Comparison of ENCODE assay signal across 8 cellular contexts in genomic region chr6:139028242-139028657, GRCh38. TPM values are rescaled to one million over a fixed set of nuclear protein-coding genes. Genes with fewer than 3 reads are reported as not detected.
DNase-seq lines count a peak whose midpoint lies in the region; ATAC-seq and TF ChIP-seq lines count a peak whose summit lies in the region.

No MANE protein-coding gene starts in this region.

- no peaks in the 10 kb centered on the region for H3K36me3 ChIP-seq in CD8-positive, alpha-beta memory T cell (ENCODE audit: insufficient read depth, low read length)
- no peaks in the 10 kb centered on the region for H3K36me3 ChIP-seq in MG63

- H3K27me3 Mint-ChIP-seq in CD8-positive, alpha-beta memory T cell: no peaks in the 10 kb centered on the region
- H3K27me3 Mint-ChIP-seq in naive thymus-derived CD8-positive, alpha-beta T cell: no peaks in the 10 kb centered on the region

- CTCF ChIA-PET in CD8-positive, alpha-beta memory T cell (lab: Charles Lee): interaction anchor here (1.2 to 1.6 kb wide), 3 partner anchors 68 to 336 kb away, joined by 3 to 5 read pairs (median 4); no protein-coding TSS in a partner anchor

- POLR2A ChIA-PET in CD8-positive, alpha-beta memory T cell (lab: Charles Lee): interaction anchor here (1.8 kb wide), 1 partner anchor 346 kb away, joined by 4 read pairs; the partner anchor contains the start of gene CITED2
- POLR2A ChIA-PET in naive thymus-derived CD8-positive, alpha-beta T cell (lab: Charles Lee): interaction anchor here (0.6 to 3.7 kb wide), 7 partner anchors 10 to 136 kb away, joined by 3 to 41 read pairs (median 7); partner anchors contain the start of gene REPS1

- no peaks in the 10 kb centered on the region for H3K27me3 ChIP-seq in CD8-positive, alpha-beta memory T cell (ENCODE audit: insufficient read depth, low read length, poor library complexity, severe bottlenecking)
- H3K27me3 ChIP-seq in MG63 (no peaks in the 10 kb centered on the region), dorsolateral prefrontal cortex (no peaks in the 10 kb centered on the region)

- H3K36me3 Mint-ChIP-seq in CD8-positive, alpha-beta memory T cell: peaks cover 0 to 14% (median 6%) of the 10 kb centered on the region in 3 donors
- peaks cover 0 to 5% (median 0%) of the 10 kb centered on the region in 3 donors for H3K36me3 Mint-ChIP-seq in naive thymus-derived CD8-positive, alpha-beta T cell

- TF ChIP-seq CTCF in dorsolateral prefrontal cortex (IDR thresholded peaks at IDR 0.05 in 54 of 56, conservative IDR thresholded peaks at IDR 0.05 in 2 of 56; ENCODE audit: low read depth in 1 of 56, partially characterized antibody in 56 of 56): no peak

- H3K27ac Mint-ChIP-seq in CD8-positive, alpha-beta memory T cell: peak overlapping the region; percentile 56 to 99 (median 90)
- H3K27ac Mint-ChIP-seq in naive thymus-derived CD8-positive, alpha-beta T cell: peak overlapping the region; percentile 88 to 97 (median 96)

- H3K27ac ChIP-seq in CD8-positive, alpha-beta memory T cell (ENCODE audit: low read depth, low read length): peak overlapping the region; percentile 71
- H3K27ac ChIP-seq in dorsolateral prefrontal cortex: peak overlapping the region in 48 of 59 donors; percentile 7 to 85 (median 66)

- H3K9me3 ChIP-seq in CD8-positive, alpha-beta memory T cell (ENCODE audit: low read length): no peaks in the 10 kb centered on the region
- H3K9me3 ChIP-seq in MG63: no peaks in the 10 kb centered on the region

- ATAC-seq in GM19438 (IDR thresholded peaks at IDR 0.05; ENCODE audit: low read depth, unreplicated experiment): peak; percentile 5
- ATAC-seq in naive thymus-derived CD8-positive, alpha-beta T cell: peak; percentile 13 to 34
- ATAC-seq in HG03095 (IDR thresholded peaks at IDR 0.05; ENCODE audit: unreplicated experiment): no peak
- ATAC-seq in GM19467 (IDR thresholded peaks at IDR 0.05; ENCODE audit: unreplicated experiment): no peak

- peak overlapping the region; percentile 70 for H3K4me3 ChIP-seq in CD8-positive, alpha-beta memory T cell (ENCODE audit: low read length)
- peak overlapping the region; percentile 69 for H3K4me3 ChIP-seq in MG63
- peak overlapping the region; percentile 68 to 96 (median 83) for H3K4me3 ChIP-seq in dorsolateral prefrontal cortex

- H3K4me3 Mint-ChIP-seq in CD8-positive, alpha-beta memory T cell: peak overlapping the region in 2 of 7 donors; percentile 94 to 98
- H3K4me3 Mint-ChIP-seq in naive thymus-derived CD8-positive, alpha-beta T cell: peak overlapping the region in 7 of 10 donors; percentile 87 to 97 (median 93)

- intact Hi-C loops in dorsolateral prefrontal cortex (cut with DNase I): loop anchor here (5.0 kb wide), 2 partner anchors 41 to 109 kb away; partner anchors contain the start of genes HECA (in 1 of the 2) and REPS1 (in 1 of the 2)

- no peaks in the 10 kb centered on the region for H3K9me3 Mint-ChIP-seq in CD8-positive, alpha-beta memory T cell
- no peaks in the 10 kb centered on the region for H3K9me3 Mint-ChIP-seq in naive thymus-derived CD8-positive, alpha-beta T cell

- peaks cover 25 to 26% (median 26%) of the 10 kb centered on the region in 3 donors for H3K4me1 Mint-ChIP-seq in CD8-positive, alpha-beta memory T cell
- peaks cover 11 to 27% (median 16%) of the 10 kb centered on the region in 4 donors for H3K4me1 Mint-ChIP-seq in naive thymus-derived CD8-positive, alpha-beta T cell

- no peak for DNase-seq in CD8-positive, alpha-beta memory T cell
- DNase-seq in MG63 (no peak), dorsolateral prefrontal cortex (no peak), GM19238 (ENCODE audit: insufficient read length, low spot score) (no peak)
- DNase-seq in naive thymus-derived CD8-positive, alpha-beta T cell: peak in 3 of 10 donors; percentile 5 to 62 (median 7)

- peaks cover 20% of the 10 kb centered on the region for H3K4me1 ChIP-seq in CD8-positive, alpha-beta memory T cell (ENCODE audit: insufficient read depth, low read length)

RNA-seq across cellular contexts. Expression of gene ABRACL, which starts 0.3 kb away (rescaled TPM):
- total RNA-seq in CD8-positive, alpha-beta memory T cell: 100 to 1,000 TPM; 141 to 145 TPM
- 212 TPM for polyA plus RNA-seq in CD8-positive, alpha-beta memory T cell
- total RNA-seq in MG63 (2014; rRNA removed; shearing (Covaris generic); ENCODE audit: low replicate concordance): 25.9 and 38.0 TPM in 2 replicates
- 10 to 100 TPM in 101 of 120 experiments, 1 to 10 TPM in 19; 2.9 to 23.0 (median 14.4) TPM for total RNA-seq in dorsolateral prefrontal cortex
- total RNA-seq in naive thymus-derived CD8-positive, alpha-beta T cell: 100 to 1,000 TPM; 105 to 112 TPM
- 100 to 1,000 TPM; 210 to 228 (median 217) TPM for polyA plus RNA-seq in naive thymus-derived CD8-positive, alpha-beta T cell

RNA-seq across cellular contexts. Expression of gene REPS1, which starts 40.2 kb away (rescaled TPM):
- total RNA-seq in CD8-positive, alpha-beta memory T cell: 10 to 100 TPM; 64.4 to 69.5 TPM
- 37.3 TPM for polyA plus RNA-seq in CD8-positive, alpha-beta memory T cell
- total RNA-seq in MG63 (2014; rRNA removed; shearing (Covaris generic); ENCODE audit: low replicate concordance): 17.2 and 19.9 TPM in 2 replicates
- total RNA-seq in dorsolateral prefrontal cortex: 100 to 1,000 TPM in 42 of 120 experiments, 10 to 100 TPM in 78; 61.3 to 151 (median 92.9) TPM
- 10 to 100 TPM; 69.9 to 70.0 TPM for total RNA-seq in naive thymus-derived CD8-positive, alpha-beta T cell
- polyA plus RNA-seq in naive thymus-derived CD8-positive, alpha-beta T cell: 10 to 100 TPM; 19.4 to 45.3 (median 28.4) TPM

Comparison
In these comparisons a context has a peak if more than half of its experiments do, and no peak if none do; other contexts are left out.
1. ATAC-seq: peak in GM19438 (single experiment) and naive thymus-derived CD8-positive, alpha-beta T cell (2 of 2); none in HG03095 (single experiment) and GM19467 (single experiment).
2. Peak in every context shown above with its lines, with median percentiles within 50 percentile points of each other: H3K4me3 ChIP-seq.